Comparison of ENCODE assay signal across 8 cellular contexts in the genomic region with DNA sequence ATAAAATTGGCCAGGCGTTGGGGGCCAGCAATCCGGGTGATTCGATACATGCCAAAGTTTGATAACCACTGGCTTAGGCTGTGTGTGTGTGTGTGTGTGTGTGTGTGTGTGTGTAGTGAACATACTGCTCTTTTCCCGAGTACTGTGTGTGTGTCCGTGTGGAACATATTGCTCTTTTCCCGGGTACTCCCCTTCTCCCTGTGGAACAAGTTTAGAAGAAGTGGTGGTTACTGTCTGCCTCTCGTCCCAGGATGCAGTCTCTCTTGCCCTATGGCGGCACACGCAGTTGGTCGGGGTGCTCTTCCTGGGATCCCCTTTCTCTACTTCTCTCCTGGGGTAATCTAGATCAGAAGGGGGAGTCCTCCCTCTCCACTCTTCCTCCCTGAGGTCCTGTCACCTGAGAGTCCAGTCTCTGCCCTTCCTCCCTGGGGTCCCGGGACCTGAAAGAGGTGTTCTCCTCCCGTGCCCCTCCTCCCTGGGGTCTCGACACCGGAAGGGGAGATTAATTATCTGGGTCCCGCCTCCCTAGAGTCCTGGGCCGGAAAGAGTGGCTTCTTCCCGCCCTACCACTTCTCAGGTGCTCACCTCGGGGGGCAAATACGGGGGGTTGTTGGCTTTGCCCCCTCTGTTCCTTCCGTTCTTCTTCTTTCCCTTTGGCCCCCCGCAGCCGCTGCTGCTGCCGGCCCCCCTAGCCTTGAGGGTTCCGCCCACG. TPM values are rescaled to one million over a fixed set of nuclear protein-coding genes. Genes with fewer than 3 reads are reported as not detected.
DNase-seq lines count a peak whose midpoint lies in the region; ATAC-seq and TF ChIP-seq lines count a peak whose summit lies in the region.

No MANE protein-coding gene starts in this region.

- CTCF ChIA-PET in HEK293 (lab: Yijun Ruan, JAX), result interaction anchor here (1.1 to 2.6 kb wide), 3 partner anchors 20 to 50 kb away, joined by 3 to 15 read pairs (median 5); no protein-coding TSS in a partner anchor

- no peaks in the 10 kb centered on the region for H3K27me3 ChIP-seq in muscle layer of duodenum (ENCODE audit: low read depth, low read length)

- H3K27ac ChIP-seq in HEK293 (ENCODE audit: extremely low read depth, low read depth, low read length), result peak overlapping the region; percentile 90
- H3K27ac ChIP-seq in muscle layer of duodenum (ENCODE audit: low read length), result peak overlapping the region; percentile 95
- H3K27ac ChIP-seq in substantia nigra (ENCODE audit: low read depth, low read length, poor library complexity, severe bottlenecking), result peak overlapping the region; percentile 83

- peaks cover 0 to 29% of the 10 kb centered on the region in 2 experiments; a peak in 2 of 3 replicates for H3K36me3 ChIP-seq in HEK293 (ENCODE audit: control insufficient read depth in 2 of 2, insufficient read depth in 1 of 2, low read length in 2 of 2)
- peaks cover 19 to 27% of the 10 kb centered on the region in 2 donors for H3K36me3 ChIP-seq in muscle layer of duodenum (ENCODE audit: control insufficient read depth in 1 of 2, insufficient read depth in 2 of 2, low read length in 2 of 2)

- H3K4me1 ChIP-seq in HEK293 (ENCODE audit: control insufficient read depth, insufficient read depth, low read length) (0 out of 2 replicates have a peak, but pooled peaks cover 8% of the 10 kb centered on the region), muscle layer of duodenum (ENCODE audit: control insufficient read depth in 1 of 2, insufficient read depth in 2 of 2, low read length in 2 of 2) (peaks cover 6 to 12% of the 10 kb centered on the region in 2 donors)

- peak; percentile 38 for DNase-seq in DMS53 treated with DMSO at 0.1 percent for 48 hours (lab: John Stamatoyannopoulos, UW; ENCODE audit: unreplicated experiment)
- DNase-seq in NCI-H524 (lab: John Stamatoyannopoulos, UW), result peak; percentile 26 to 63
- peak; percentile 32 for DNase-seq in activated T-cell treated with anti-CD3 and anti-CD28 coated beads for 4 hours
- peak in 15 of 49 donors; percentile 15 to 56 (median 41) for DNase-seq in substantia nigra (lab: John Stamatoyannopoulos, UW)
- DNase-seq in putamen (ENCODE audit: low spot score), result no peak

- no peak for TF ChIP-seq CTCF in HEK293 (tag by site-specific recombination; IDR thresholded peaks at IDR 0.05)

- POLR2A ChIA-PET in HEK293 (lab: Yijun Ruan, JAX), result interaction anchor here (0.8 to 4.2 kb wide), 22 partner anchors 9 to 684 kb away, joined by 3 to 40 read pairs (median 7); partner anchors contain the start of genes AARS2, HSP90AB1, POLH and RSPH9

- peak; percentile 1 for ATAC-seq in esophagus mucosa

- H3K4me3 ChIP-seq in HEK293 (ENCODE audit: low read depth, low read length), result peak overlapping the region; percentile 77
- H3K4me3 ChIP-seq in muscle layer of duodenum (ENCODE audit: low read depth in 1 of 2, low read length in 2 of 2), result peak overlapping the region; percentile 63 to 99

- no peaks in the 10 kb centered on the region for H3K9me3 ChIP-seq in HEK293 (ENCODE audit: control insufficient read depth, insufficient read depth, low read depth, low read length)
- no peaks in the 10 kb centered on the region for H3K9me3 ChIP-seq in muscle layer of duodenum (ENCODE audit: control insufficient read depth in 1 of 2, low read length in 2 of 2)

TF ChIP-seq in HEK293, 187 proteins besides CTCF, POLR2A, EP300 and RAD21 (continues in another document):
- TF ChIP-seq ZFP3 (tag by site-specific recombination; IDR thresholded peaks at IDR 0.05; ENCODE audit: low read depth) (no peak), ZNF629 (tag by site-specific recombination; IDR thresholded peaks at IDR 0.05) (no peak), ZFP69B (tag by site-specific recombination; IDR thresholded peaks at IDR 0.05) (no peak), HOXC10 (CRISPR knock-in tag; IDR thresholded peaks at IDR 0.05) (no peak), ZNF248 (tag by site-specific recombination; IDR thresholded peaks at IDR 0.05) (no peak), ZNF660 (tag by site-specific recombination; IDR thresholded peaks at IDR 0.05) (no peak), HOXD13 (CRISPR knock-in tag; IDR thresholded peaks at IDR 0.05; ENCODE audit: borderline replicate concordance) (no peak), MZF1 (tag by site-specific recombination; IDR thresholded peaks at IDR 0.05; ENCODE audit: borderline replicate concordance) (no peak), ZNF555 (tag by site-specific recombination; conservative IDR thresholded peaks at IDR 0.05) (no peak), GFI1B (tag by site-specific recombination; IDR thresholded peaks at IDR 0.05) (no peak), ZNF366 (tag by site-specific recombination; conservative IDR thresholded peaks at IDR 0.05) (peak; percentile 85), ZNF791 (tag by site-specific recombination; IDR thresholded peaks at IDR 0.05) (no peak), ZNF121 (tag by site-specific recombination; IDR thresholded peaks at IDR 0.05) (no peak), ZNF521 (tag by site-specific recombination; IDR thresholded peaks at IDR 0.05) (no peak), ZNF138 (tag by site-specific recombination; IDR thresholded peaks at IDR 0.05; ENCODE audit: borderline replicate concordance) (no peak), ZNF266 (tag by site-specific recombination; IDR thresholded peaks at IDR 0.05; ENCODE audit: low read depth) (no peak), ZNF530 (tag by site-specific recombination; IDR thresholded peaks at IDR 0.05; ENCODE audit: low read depth) (no peak), SP3 (tag by site-specific recombination; IDR thresholded peaks at IDR 0.05) (no peak; the same call in none of the 2 replicates), ZNF132 (tag by site-specific recombination; IDR thresholded peaks at IDR 0.05; ENCODE audit: borderline replicate concordance) (no peak), GLI2 (tag by site-specific recombination; IDR thresholded peaks at IDR 0.05; ENCODE audit: borderline replicate concordance, low read depth) (no peak), ZNF837 (tag by site-specific recombination; IDR thresholded peaks at IDR 0.05) (no peak), ZSCAN18 (tag by site-specific recombination; IDR thresholded peaks at IDR 0.05) (no peak), ZNF670 (tag by site-specific recombination; IDR thresholded peaks at IDR 0.05; ENCODE audit: low read depth) (no peak), BCL11B (tag by site-specific recombination; IDR thresholded peaks at IDR 0.05; ENCODE audit: low read depth) (no peak), ZNF785 (tag by site-specific recombination; IDR thresholded peaks at IDR 0.05) (no peak), ZNF792 (tag by site-specific recombination; IDR thresholded peaks at IDR 0.05) (no peak), ZNF214 (tag by site-specific recombination; IDR thresholded peaks at IDR 0.05; ENCODE audit: borderline replicate concordance) (no peak)
- TF ChIP-seq, protein P1, sequence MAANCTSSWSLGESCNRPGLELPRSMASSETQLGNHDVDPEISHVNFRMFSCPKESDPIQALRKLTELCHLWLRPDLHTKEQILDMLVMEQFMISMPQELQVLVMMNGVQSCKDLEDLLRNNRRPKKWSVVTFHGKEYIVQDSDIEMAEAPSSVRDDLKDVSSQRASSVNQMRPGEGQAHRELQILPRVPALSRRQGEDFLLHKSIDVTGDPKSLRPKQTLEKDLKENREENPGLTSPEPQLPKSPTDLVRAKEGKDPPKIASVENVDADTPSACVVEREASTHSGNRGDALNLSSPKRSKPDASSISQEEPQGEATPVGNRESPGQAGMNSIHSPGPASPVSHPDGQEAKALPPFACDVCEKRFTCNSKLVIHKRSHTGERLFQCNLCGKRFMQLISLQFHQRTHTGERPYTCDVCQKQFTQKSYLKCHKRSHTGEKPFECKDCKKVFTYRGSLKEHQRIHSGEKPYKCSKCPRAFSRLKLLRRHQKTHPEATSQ (tag by site-specific recombination; IDR thresholded peaks at IDR 0.05), result no peak
- TF ChIP-seq, protein P2, sequence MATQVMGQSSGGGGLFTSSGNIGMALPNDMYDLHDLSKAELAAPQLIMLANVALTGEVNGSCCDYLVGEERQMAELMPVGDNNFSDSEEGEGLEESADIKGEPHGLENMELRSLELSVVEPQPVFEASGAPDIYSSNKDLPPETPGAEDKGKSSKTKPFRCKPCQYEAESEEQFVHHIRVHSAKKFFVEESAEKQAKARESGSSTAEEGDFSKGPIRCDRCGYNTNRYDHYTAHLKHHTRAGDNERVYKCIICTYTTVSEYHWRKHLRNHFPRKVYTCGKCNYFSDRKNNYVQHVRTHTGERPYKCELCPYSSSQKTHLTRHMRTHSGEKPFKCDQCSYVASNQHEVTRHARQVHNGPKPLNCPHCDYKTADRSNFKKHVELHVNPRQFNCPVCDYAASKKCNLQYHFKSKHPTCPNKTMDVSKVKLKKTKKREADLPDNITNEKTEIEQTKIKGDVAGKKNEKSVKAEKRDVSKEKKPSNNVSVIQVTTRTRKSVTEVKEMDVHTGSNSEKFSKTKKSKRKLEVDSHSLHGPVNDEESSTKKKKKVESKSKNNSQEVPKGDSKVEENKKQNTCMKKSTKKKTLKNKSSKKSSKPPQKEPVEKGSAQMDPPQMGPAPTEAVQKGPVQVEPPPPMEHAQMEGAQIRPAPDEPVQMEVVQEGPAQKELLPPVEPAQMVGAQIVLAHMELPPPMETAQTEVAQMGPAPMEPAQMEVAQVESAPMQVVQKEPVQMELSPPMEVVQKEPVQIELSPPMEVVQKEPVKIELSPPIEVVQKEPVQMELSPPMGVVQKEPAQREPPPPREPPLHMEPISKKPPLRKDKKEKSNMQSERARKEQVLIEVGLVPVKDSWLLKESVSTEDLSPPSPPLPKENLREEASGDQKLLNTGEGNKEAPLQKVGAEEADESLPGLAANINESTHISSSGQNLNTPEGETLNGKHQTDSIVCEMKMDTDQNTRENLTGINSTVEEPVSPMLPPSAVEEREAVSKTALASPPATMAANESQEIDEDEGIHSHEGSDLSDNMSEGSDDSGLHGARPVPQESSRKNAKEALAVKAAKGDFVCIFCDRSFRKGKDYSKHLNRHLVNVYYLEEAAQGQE (tag by site-specific recombination; IDR thresholded peaks at IDR 0.05), result no peak

RNA-seq across cellular contexts. Expression of gene GTPBP2, which starts 0.5 kb away (rescaled TPM):
- total RNA-seq in esophagus mucosa, result 49.7 TPM

RNA-seq across cellular contexts. Expression of gene MAD2L1BP, which starts 7.1 kb away (rescaled TPM):
- 20.1 TPM for total RNA-seq in esophagus mucosa

RNA-seq across cellular contexts. Expression of gene RSPH9, which starts 16.3 kb away (rescaled TPM):
- total RNA-seq in esophagus mucosa, result not detected

RNA-seq across cellular contexts. Expression of gene POLH, which starts 52.6 kb away (rescaled TPM):
- total RNA-seq in esophagus mucosa, result 12.0 TPM

RNA-seq across cellular contexts. Expression of gene XPO5, which starts 52.7 kb away (rescaled TPM):
- 36.5 TPM for total RNA-seq in esophagus mucosa
